ENCODE assay signal across 1 cellular context in genomic region chr20:33419140-33419974, GRCh38.
TF ChIP-seq lines count a peak whose summit lies in the region.

No MANE protein-coding gene starts in this region.

TF ChIP-seq in K562, 482 proteins besides CTCF, POLR2A, EP300 and RAD21 (continued from another document and continues in another):
- TF ChIP-seq ARID3A (IDR thresholded peaks at IDR 0.05; ENCODE audit: borderline replicate concordance, low read depth, low read length) (no peak; the same call in 1 of the 2 replicates), CEBPB (tag; IDR thresholded peaks at IDR 0.05) (no peak), BRF1 (IDR thresholded peaks at IDR 0.05; ENCODE audit: borderline replicate concordance, extremely low read depth, insufficient read length) (no peak), ZNF408 (CRISPR knock-in tag; IDR thresholded peaks at IDR 0.05; ENCODE audit: low read depth) (no peak), KAT8 (IDR thresholded peaks at IDR 0.05; ENCODE audit: low read depth) (no peak), GMEB1 (CRISPR knock-in tag; IDR thresholded peaks at IDR 0.05) (peak; percentile 29; the same call in 1 of the 2 replicates), XRCC4 (IDR thresholded peaks at IDR 0.05; ENCODE audit: extremely low read depth, insufficient read depth, insufficient read length) (no peak), HDGF (IDR thresholded peaks at IDR 0.05) (no peak), FOXP1 (CRISPR knock-in tag; IDR thresholded peaks at IDR 0.05) (no peak), PHB2 (IDR thresholded peaks at IDR 0.05; ENCODE audit: low read depth) (peak; percentile 81; the same call in 1 of the 2 replicates), SFPQ (IDR thresholded peaks at IDR 0.05; ENCODE audit: low read depth, low read length) (no peak), ZNF3 (CRISPR knock-in tag; IDR thresholded peaks at IDR 0.05) (no peak), ETV1 (tag; conservative IDR thresholded peaks at IDR 0.05; ENCODE audit: low read depth) (peak; percentile 87), KLF13 (tag; IDR thresholded peaks at IDR 0.05; ENCODE audit: borderline replicate concordance, low read depth) (no peak), SMC3 (conservative IDR thresholded peaks at IDR 0.05; ENCODE audit: insufficient read depth, low read depth, low read length) (0 out of 2 replicates have a peak, but pooled peaks have one; percentile 4), TRIM24 (IDR thresholded peaks at IDR 0.05) (peak; percentile 93 to 95), ZNF449 (CRISPR knock-in tag; IDR thresholded peaks at IDR 0.05) (no peak), NFXL1 (CRISPR knock-in tag; IDR thresholded peaks at IDR 0.05) (no peak), USF2 (CRISPR knock-in tag; IDR thresholded peaks at IDR 0.05) (no peak), ZFX (CRISPR knock-in tag; IDR thresholded peaks at IDR 0.05) (no peak), PURB (CRISPR knock-in tag; IDR thresholded peaks at IDR 0.05; ENCODE audit: low read depth) (no peak), SMAD3 (CRISPR knock-in tag; conservative IDR thresholded peaks at IDR 0.05) (no peak), MNT (conservative IDR thresholded peaks at IDR 0.05) (peak; percentile 37 to 78; a peak in 2 of 4 replicates), TAF1 (IDR thresholded peaks at IDR 0.05; ENCODE audit: control insufficient read depth, extremely low read depth, insufficient read depth, low read length, severe bottlenecking) (no peak), FOSL1 (tag; conservative IDR thresholded peaks at IDR 0.05) (0 out of 2 replicates have a peak, but pooled peaks have one; percentile 29), ZNF740 (CRISPR knock-in tag; IDR thresholded peaks at IDR 0.05) (no peak), ZNF740 (tag; IDR thresholded peaks at IDR 0.05) (no peak), ZBTB5 (IDR thresholded peaks at IDR 0.05) (no peak), ZBTB40 (IDR thresholded peaks at IDR 0.05) (0 out of 2 replicates have a peak, but pooled peaks have one; percentile 9), ZBTB40 (CRISPR knock-in tag; IDR thresholded peaks at IDR 0.05) (no peak), TAF9B (IDR thresholded peaks at IDR 0.05; ENCODE audit: partially characterized antibody) (no peak), KAT7 (CRISPR knock-in tag; IDR thresholded peaks at IDR 0.05; ENCODE audit: borderline replicate concordance) (no peak), TCF7 (IDR thresholded peaks at IDR 0.05; ENCODE audit: borderline replicate concordance) (no peak), IRF2 (CRISPR knock-in tag; IDR thresholded peaks at IDR 0.05) (no peak), ATF3 (IDR thresholded peaks at IDR 0.05) (no peak), ATF3 (CRISPR knock-in tag; conservative IDR thresholded peaks at IDR 0.05) (no peak)
